Comparison of ENCODE assay signal across 18 cellular contexts in genomic region chr19:29364999-29365398, GRCh38.
DNase-seq lines count a peak whose midpoint lies in the region; ATAC-seq and TF ChIP-seq lines count a peak whose summit lies in the region.
"Had no signal": no experiment of that assay in that cellular context is flagged by ENCODE, and none has a peak within 500 bp of the region (broad histone marks: within the 10 kb centered on the region; RNA-seq: fewer than 3 reads in every experiment).

No MANE protein-coding gene starts in this region.

- peak overlapping the region in 1 of 2 donors; percentile 6 for H3K4me3 Mint-ChIP-seq in CD14-positive monocyte
- H3K4me3 Mint-ChIP-seq in CD8-positive, alpha-beta T cell, result no peak overlapping the region
- no peak overlapping the region for H3K4me3 Mint-ChIP-seq in WTC11
- H3K4me3 Mint-ChIP-seq: CD8-positive, alpha-beta memory T cell had no signal

- no peaks in the 10 kb centered on the region for H3K4me1 ChIP-seq in CD8-positive, alpha-beta T cell (ENCODE audit: insufficient read depth, low read length)
- H3K4me1 ChIP-seq in iPS-20b (ENCODE audit: insufficient read depth, low read length), result peaks cover 23% of the 10 kb centered on the region; the same call in 1 of the 2 replicates
- no peaks in the 10 kb centered on the region for H3K4me1 ChIP-seq in testis

- CTCF ChIA-PET in CD8-positive, alpha-beta T cell (lab: Charles Lee), result no interaction called here
- CTCF ChIA-PET in WTC11 (lab: Charles Lee), result no interaction called here

- POLR2A ChIA-PET in CD8-positive, alpha-beta T cell (lab: Charles Lee), result no interaction called here
- POLR2A ChIA-PET in WTC11 (lab: Charles Lee), result no interaction called here

- TF ChIP-seq POLR2A in testis (IDR thresholded peaks at IDR 0.05), result no peak

- intact Hi-C loops in CD14-positive monocyte (cut with micrococcal nuclease) (no loop called here), testis (cut with DNase I; ENCODE audit: low total_unique reads) (no loop called here)
- intact Hi-C loops in CD8-positive, alpha-beta T cell (cut with DNase I, micrococcal nuclease), result no loop called here

- H3K27me3 ChIP-seq in CD8-positive, alpha-beta T cell (ENCODE audit: insufficient read depth, low read length), result no peaks in the 10 kb centered on the region
- H3K27me3 ChIP-seq in iPS-20b (ENCODE audit: insufficient read depth, low read length) (peaks cover 7% of the 10 kb centered on the region; the same call in 1 of the 2 replicates), testis (no peaks in the 10 kb centered on the region)

- H3K4me1 Mint-ChIP-seq in CD14-positive monocyte (no peaks in the 10 kb centered on the region), WTC11 (peaks cover 60% of the 10 kb centered on the region)
- H3K4me1 Mint-ChIP-seq in CD8-positive, alpha-beta T cell (ENCODE audit: low read depth), result no peaks in the 10 kb centered on the region
- H3K4me1 Mint-ChIP-seq: CD8-positive, alpha-beta memory T cell had no signal

- no peak overlapping the region for H3K27ac Mint-ChIP-seq in CD14-positive monocyte
- H3K27ac Mint-ChIP-seq in CD8-positive, alpha-beta T cell, result no peak overlapping the region
- peak overlapping the region; percentile 81 for H3K27ac Mint-ChIP-seq in WTC11

- H3K9ac ChIP-seq in iPS-20b (ENCODE audit: low read depth, low read length), result no peak overlapping the region
- H3K9ac ChIP-seq: KMS-11 had no signal

- H3K9me3 ChIP-seq in CD8-positive, alpha-beta T cell (ENCODE audit: low read length), result no peaks in the 10 kb centered on the region
- H3K9me3 ChIP-seq in iPS-20b (ENCODE audit: insufficient read depth, low read depth, low read length) (0 out of 2 replicates have a peak, but pooled peaks cover 4% of the 10 kb centered on the region), testis (no peaks in the 10 kb centered on the region)

- H3K27me3 Mint-ChIP-seq in CD14-positive monocyte (ENCODE audit: low read depth in 3 of 3) (peaks cover 1 to 24% (median 9%) of the 10 kb centered on the region in 3 donors), WTC11 (ENCODE audit: low read depth) (peaks cover 30% of the 10 kb centered on the region)
- peaks cover 8% of the 10 kb centered on the region for H3K27me3 Mint-ChIP-seq in CD8-positive, alpha-beta T cell (ENCODE audit: low read depth)

- TF ChIP-seq CTCF in CD14-positive monocyte (IDR thresholded peaks at IDR 0.05), result peak; percentile 20
- peak; percentile 22 for TF ChIP-seq CTCF in CD8-positive, alpha-beta T cell (IDR thresholded peaks at IDR 0.05)
- TF ChIP-seq CTCF in WTC11 (IDR thresholded peaks at IDR 0.05), result no peak
- TF ChIP-seq CTCF in testis (IDR thresholded peaks at IDR 0.05), result no peak

- H3K36me3 ChIP-seq in CD8-positive, alpha-beta T cell (ENCODE audit: insufficient read depth, low read length), result no peaks in the 10 kb centered on the region
- H3K36me3 ChIP-seq in iPS-20b (ENCODE audit: insufficient read depth, low read depth, low read length) (no peaks in the 10 kb centered on the region), testis (ENCODE audit: low read depth, missing control alignments) (no peaks in the 10 kb centered on the region)

- no peak overlapping the region for H3K4me3 ChIP-seq in CD8-positive, alpha-beta T cell (ENCODE audit: low read depth, low read length)
- H3K4me3 ChIP-seq in iPS-20b (ENCODE audit: low read length) (peak overlapping the region; percentile 33; the same call in 1 of the 2 replicates), testis (no peak overlapping the region)
- H3K4me3 ChIP-seq: GM12878 had no signal

- peaks cover 0 to 6% (median 2%) of the 10 kb centered on the region in 7 donors for H3K9me3 Mint-ChIP-seq in CD14-positive monocyte
- peaks cover 6% of the 10 kb centered on the region for H3K9me3 Mint-ChIP-seq in CD8-positive, alpha-beta T cell
- H3K9me3 Mint-ChIP-seq in WTC11, result peaks cover 6% of the 10 kb centered on the region

- no peak for DNase-seq in CD14-positive monocyte (ENCODE audit: low spot score)
- no peak for DNase-seq in CD8-positive, alpha-beta T cell
- no peak for DNase-seq in WTC11 (ENCODE audit: low spot score)
- DNase-seq in amygdala (lab: John Stamatoyannopoulos, UW), result no peak
- no peak for DNase-seq in glomerular visceral epithelial cell (ENCODE audit: extremely low spot score)
- DNase-seq in testis, result no peak
- DNase-seq: ACHN; CD8-positive, alpha-beta memory T cell; COR-L47; DMS 273 treated with DMSO at 0.1 percent for 48 hours; DMS53; DND-41; EL had no signal

- ATAC-seq in CD8-positive, alpha-beta T cell, result no peak
- no peak for ATAC-seq in WTC11
- ATAC-seq: GM12878, HCT116 had no signal

- WGBS in testis, 2 donors, result 91 to 92% methylated on average over 1 of the region's 1 CpG

- H3K36me3 Mint-ChIP-seq in CD14-positive monocyte (no peaks in the 10 kb centered on the region), WTC11 (no peaks in the 10 kb centered on the region)
- no peaks in the 10 kb centered on the region for H3K36me3 Mint-ChIP-seq in CD8-positive, alpha-beta T cell

- H3K27ac ChIP-seq in CD8-positive, alpha-beta T cell (ENCODE audit: low read depth, low read length), result no peak overlapping the region
- H3K27ac ChIP-seq in iPS-20b (ENCODE audit: low read length) (no peak overlapping the region), testis (no peak overlapping the region)
- H3K27ac ChIP-seq: C4-2B, KMS-11 had no signal

TF ChIP-seq in WTC11, 78 proteins besides CTCF, POLR2A, EP300 and RAD21:
- TF ChIP-seq ETV6 (CRISPR knock-in tag; IDR thresholded peaks at IDR 0.05) (no peak), ZNF512 (CRISPR knock-in tag; IDR thresholded peaks at IDR 0.05; ENCODE audit: borderline replicate concordance) (peak; percentile 96)

Comparison
In these comparisons a context has a peak if more than half of its experiments do, and no peak if none do; other contexts are left out.
1. CTCF ChIP-seq: peak in CD14-positive monocyte (single experiment) and CD8-positive, alpha-beta T cell (single experiment); none in WTC11 (single experiment) and testis (0 of 3).